21 cellular contexts compared by ENCODE assay signal in genomic region chr7:43492906-43493305, GRCh38.
DNase-seq lines count a peak whose midpoint lies in the region; ATAC-seq, FAIRE-seq and TF ChIP-seq lines count a peak whose summit lies in the region.
"Had no signal": no experiment of that assay in that cellular context is flagged by ENCODE, and none has a peak within 500 bp of the region (broad histone marks: within the 10 kb centered on the region; RNA-seq: fewer than 3 reads in every experiment).

No MANE protein-coding gene starts in this region.

- H3K4me3 ChIP-seq in astrocyte (ENCODE audit: insufficient read depth, low read depth, low read length) = no peak overlapping the region
- H3K4me3 ChIP-seq: GM12878 had no signal

- H3K79me2 ChIP-seq in astrocyte (ENCODE audit: insufficient read depth, low read length) = no peaks in the 10 kb centered on the region

- peaks cover 7% of the 10 kb centered on the region for H3K4me1 ChIP-seq in astrocyte (ENCODE audit: insufficient read depth, low read length)
- H3K4me1 ChIP-seq: BE2C had no signal

- no peaks in the 10 kb centered on the region for H4K20me1 ChIP-seq in astrocyte (ENCODE audit: insufficient read depth, low read length)

- H3K9me3 Mint-ChIP-seq in astrocyte (ENCODE audit: unreplicated experiment) = peaks cover 3% of the 10 kb centered on the region
- no peaks in the 10 kb centered on the region for H3K9me3 Mint-ChIP-seq in activated T-helper 1 cell treated with anti-CD3 and anti-CD28 coated beads, Interleukin-12 subunit alpha, Interleukin-12 subunit beta, Interleukin-2, Interleukin-4 antibody, amounts not matched to agents 30 ng/mL and 10 ng/mL and 1 ng/mL, durations not matched to agents 14 hours and 24 hours and 36 hours
- H3K9me3 Mint-ChIP-seq: CD8-positive, alpha-beta memory T cell; H9 had no signal

- intact Hi-C loops in activated T-helper 1 cell treated with anti-CD3 and anti-CD28 coated beads, Interleukin-12 subunit alpha, Interleukin-12 subunit beta, Interleukin-2, Interleukin-4 antibody, amounts not matched to agents 30 ng/mL and 10 ng/mL and 1 ng/mL, durations not matched to agents 14 hours and 24 hours and 36 hours (cut with micrococcal nuclease) = no loop called here
- intact Hi-C loops in left ventricle myocardium superior (cut with micrococcal nuclease) = no loop called here

- no peaks in the 10 kb centered on the region for H3K36me3 ChIP-seq in astrocyte (ENCODE audit: insufficient read depth, low read length)
- H3K36me3 ChIP-seq: BE2C had no signal

- H3K4me2 ChIP-seq in astrocyte (ENCODE audit: low read length) = no peak overlapping the region

- H3K27me3 Mint-ChIP-seq in astrocyte (ENCODE audit: low read depth, unreplicated experiment) = peaks cover 7% of the 10 kb centered on the region
- H3K27me3 Mint-ChIP-seq in activated T-helper 1 cell treated with anti-CD3 and anti-CD28 coated beads, Interleukin-12 subunit alpha, Interleukin-12 subunit beta, Interleukin-2, Interleukin-4 antibody, amounts not matched to agents 30 ng/mL and 10 ng/mL and 1 ng/mL, durations not matched to agents 14 hours and 24 hours and 36 hours (ENCODE audit: insufficient read depth) = peaks cover 14% of the 10 kb centered on the region
- H3K27me3 Mint-ChIP-seq: CD4-positive, CD25-positive, alpha-beta regulatory T cell had no signal

- no peak overlapping the region for H3K9ac ChIP-seq in astrocyte (ENCODE audit: low read length)

- H3K36me3 Mint-ChIP-seq in astrocyte (ENCODE audit: low read depth, unreplicated experiment) = peaks cover 1% of the 10 kb centered on the region
- H3K36me3 Mint-ChIP-seq in activated T-helper 1 cell treated with anti-CD3 and anti-CD28 coated beads, Interleukin-12 subunit alpha, Interleukin-12 subunit beta, Interleukin-2, Interleukin-4 antibody, amounts not matched to agents 30 ng/mL and 10 ng/mL and 1 ng/mL, durations not matched to agents 14 hours and 24 hours and 36 hours (ENCODE audit: low read depth) = no peaks in the 10 kb centered on the region
- H3K36me3 Mint-ChIP-seq: CD4-positive, CD25-positive, alpha-beta regulatory T cell; CD8-positive, alpha-beta memory T cell had no signal

- FAIRE-seq in RCC 7860 (lab: Jason Lieb, UNC) = peak; percentile 79
- no peak for FAIRE-seq in astrocyte (lab: Jason Lieb, UNC)
- FAIRE-seq: A204.1, GM12878, H1 had no signal

- ATAC-seq in left ventricle myocardium superior = no peak
- ATAC-seq: GM12878 had no signal

- H3K27ac Mint-ChIP-seq in astrocyte (ENCODE audit: unreplicated experiment) = no peak overlapping the region
- no peak overlapping the region for H3K27ac Mint-ChIP-seq in activated T-helper 1 cell treated with anti-CD3 and anti-CD28 coated beads, Interleukin-12 subunit alpha, Interleukin-12 subunit beta, Interleukin-2, Interleukin-4 antibody, amounts not matched to agents 30 ng/mL and 10 ng/mL and 1 ng/mL, durations not matched to agents 14 hours and 24 hours and 36 hours
- H3K27ac Mint-ChIP-seq: CD4-positive, CD25-positive, alpha-beta regulatory T cell; CD8-positive, alpha-beta memory T cell; H9 had no signal

- no peak for TF ChIP-seq CTCF in astrocyte (IDR thresholded peaks at IDR 0.05; ENCODE audit: insufficient read depth, low read depth, low read length)

- peaks cover 38% of the 10 kb centered on the region for H3K27me3 ChIP-seq in astrocyte (ENCODE audit: insufficient read depth, low read length)
- H3K27me3 ChIP-seq: BE2C had no signal

- no peak overlapping the region for H3K4me3 Mint-ChIP-seq in astrocyte (ENCODE audit: unreplicated experiment)
- H3K4me3 Mint-ChIP-seq in activated T-helper 1 cell treated with anti-CD3 and anti-CD28 coated beads, Interleukin-12 subunit alpha, Interleukin-12 subunit beta, Interleukin-2, Interleukin-4 antibody, amounts not matched to agents 30 ng/mL and 10 ng/mL and 1 ng/mL, durations not matched to agents 14 hours and 24 hours and 36 hours = no peak overlapping the region
- H3K4me3 Mint-ChIP-seq: CD4-positive, CD25-positive, alpha-beta regulatory T cell; CD8-positive, alpha-beta memory T cell; H9 had no signal

- H3K27ac ChIP-seq in astrocyte (ENCODE audit: low read depth, low read length) = no peak overlapping the region

- H3K9me3 ChIP-seq in astrocyte (ENCODE audit: insufficient read depth, low read depth, low read length) = no peaks in the 10 kb centered on the region
- H3K9me3 ChIP-seq: BE2C had no signal

- no peak overlapping the region for H2AFZ ChIP-seq in astrocyte (ENCODE audit: low read depth, low read length)

- peak; percentile 39 for DNase-seq in RCC 7860 (ENCODE audit: low spot score)
- peak; percentile 52 for DNase-seq in astrocyte (ENCODE audit: low read depth)
- DNase-seq in kidney tubule cell (ENCODE audit: low spot score) = peak; percentile 46
- no peak for DNase-seq in activated T-helper 1 cell treated with anti-CD3 and anti-CD28 coated beads, Interleukin-12 subunit alpha, Interleukin-12 subunit beta, Interleukin-2, Interleukin-4 antibody, amounts not matched to agents 30 ng/mL and 10 ng/mL and 1 ng/mL, durations not matched to agents 14 hours and 24 hours and 36 hours (ENCODE audit: low spot score)
- no peak for DNase-seq in activated CD4-positive, alpha-beta T cell treated with anti-CD3 and anti-CD28 coated beads for 4 hours
- no peak for DNase-seq in dermis blood vessel endothelial cell
- DNase-seq in left ventricle myocardium superior = no peak
- DNase-seq: ACHN; BE2C; C1 segment of cervical spinal cord; CD4-positive, CD25-positive, alpha-beta regulatory T cell; CD8-positive, alpha-beta memory T cell; COR-L47; DMS 273 treated with DMSO at 0.1 percent for 48 hours; DMS53; DND-41; EL; H9 had no signal

- peaks cover 19% of the 10 kb centered on the region for H3K4me1 Mint-ChIP-seq in astrocyte (ENCODE audit: low read depth, unreplicated experiment)
- H3K4me1 Mint-ChIP-seq in activated T-helper 1 cell treated with anti-CD3 and anti-CD28 coated beads, Interleukin-12 subunit alpha, Interleukin-12 subunit beta, Interleukin-2, Interleukin-4 antibody, amounts not matched to agents 30 ng/mL and 10 ng/mL and 1 ng/mL, durations not matched to agents 14 hours and 24 hours and 36 hours (ENCODE audit: low read depth) = no peaks in the 10 kb centered on the region

Comparison
In these comparisons a context has a peak if more than half of its experiments do, and no peak if none do; other contexts are left out.
1. DNase-seq: peak in RCC 7860 (single experiment), astrocyte (single experiment) and kidney tubule cell (single experiment); none in activated T-helper 1 cell treated with anti-CD3 and anti-CD28 coated beads, Interleukin-12 subunit alpha, Interleukin-12 subunit beta, Interleukin-2, Interleukin-4 antibody, amounts not matched to agents 30 ng/mL and 10 ng/mL and 1 ng/mL, durations not matched to agents 14 hours and 24 hours and 36 hours (single experiment), activated CD4-positive, alpha-beta T cell treated with anti-CD3 and anti-CD28 coated beads for 4 hours (0 of 2), dermis blood vessel endothelial cell (single experiment) and left ventricle myocardium superior (single experiment).